Comparison of ENCODE assay signal across 27 cellular contexts in genomic region chr1:114173704-114174103, GRCh38. TPM values are rescaled to one million over a fixed set of nuclear protein-coding genes. Genes with fewer than 3 reads are reported as not detected.
"Had no signal": no experiment of that assay in that cellular context is flagged by ENCODE, and none has a peak within 500 bp of the region (broad histone marks: within the 10 kb centered on the region; RNA-seq: fewer than 3 reads in every experiment).

No MANE protein-coding gene starts in this region.

- H3K27ac ChIP-seq: stomach, thyroid gland, upper lobe of right lung, WERI-Rb-1 had no signal

- H3K4me1 ChIP-seq: thyroid gland, upper lobe of right lung had no signal

- ATAC-seq: activated CD4-positive, CD25-positive, alpha-beta regulatory T cell treated with anti-CD3 and anti-CD28 coated beads, Interleukin-2, amount 50 U/mL, for 24 hours; esophagus mucosa; left cardiac atrium; left ventricle myocardium superior; mucosa of descending colon; natural killer cell treated with Interleukin-12 subunit alpha and Interleukin-12 subunit beta and Interleukin-15 and Interleukin-18, amount 100 ng/mL, for 72 hours; right cardiac atrium; stimulated activated naive B cell treated with anti-CD40 and anti-IgM and Interleukin-4, amounts not matched to agents 10 μg/mL and 1 μg/mL and 100 μg/mL, for 72 hours; upper lobe of right lung had no signal

- H3K9me3 ChIP-seq: mucosa of descending colon, stomach, thyroid gland, upper lobe of right lung had no signal

- H3K36me3 ChIP-seq: stomach, thyroid gland, upper lobe of right lung, WERI-Rb-1 had no signal

- DNase-seq: activated CD4-positive, alpha-beta T cell treated with anti-CD3 and anti-CD28 coated beads for 48 hours; activated CD4-positive, alpha-beta T cell treated with anti-CD3 and anti-CD28 coated beads, Interleukin-2, amount 50 U/mL, for 48 hours; activated CD8-positive, alpha-beta memory T cell treated with anti-CD3 and anti-CD28 coated beads for 24 hours; activated effector memory CD4-positive, alpha-beta T cell treated with Interleukin-2 at 50 U/mL for 16 hours; activated naive CD4-positive, alpha-beta T cell treated with Interleukin-2 at 50 U/mL for 16 hours; anterior cingulate cortex; endodermal cell; foreskin fibroblast; hippocampal formation; left cardiac atrium; left ventricle myocardium superior; mucosa of descending colon; right cardiac atrium; stimulated activated CD4-positive, alpha-beta T cell treated with anti-CD3 and anti-CD28 coated beads, Interleukin-15, amount 100 ng/mL, for 24 hours; stimulated activated CD4-positive, alpha-beta T cell treated with anti-CD3 and anti-CD28 coated beads, Interleukin-2, amount 100 ng/mL, for 24 hours; stimulated activated naive B cell treated with anti-CD40 and anti-IgM and Interleukin-4, amounts not matched to agents 10 μg/mL and 1 μg/mL and 100 μg/mL, for 72 hours; stomach; thyroid gland; upper lobe of right lung; WERI-Rb-1 had no signal

- FAIRE-seq: bronchial epithelial cell, keratinocyte had no signal

- H3K4me3 ChIP-seq: mucosa of descending colon, stomach, thyroid gland, upper lobe of right lung had no signal

- H3K27me3 ChIP-seq: stomach, thyroid gland, upper lobe of right lung had no signal

RNA-seq across cellular contexts. Expression of gene SYT6, which starts 20.0 kb away (rescaled TPM):
- total RNA-seq: bronchial epithelial cell; esophagus mucosa; left cardiac atrium; left ventricle myocardium superior; lung microvascular endothelial cell; mesenteric fat pad; natural killer cell treated with Interleukin-12 subunit alpha and Interleukin-12 subunit beta and Interleukin-15 and Interleukin-18, amount 100 ng/mL, for 72 hours; right cardiac atrium; upper lobe of right lung had no signal
- polyA plus RNA-seq: keratinocyte, right cardiac atrium had no signal
